ENCODE assay signal across 16 cellular contexts in genomic region chr11:86660011-86660595, GRCh38. TPM values are rescaled to one million over a fixed set of nuclear protein-coding genes. Genes with fewer than 3 reads are reported as not detected.
DNase-seq lines count a peak whose midpoint lies in the region; ATAC-seq and TF ChIP-seq lines count a peak whose summit lies in the region.
"Had no signal": no experiment of that assay in that cellular context is flagged by ENCODE, and none has a peak within 500 bp of the region (broad histone marks: within the 10 kb centered on the region; RNA-seq: fewer than 3 reads in every experiment).

No MANE protein-coding gene starts in this region.

- no peak for ATAC-seq in HG02798 (IDR thresholded peaks at IDR 0.05; ENCODE audit: poor library complexity, unreplicated experiment)
- ATAC-seq in GM21529 (IDR thresholded peaks at IDR 0.05; ENCODE audit: unreplicated experiment): no peak
- ATAC-seq: body of pancreas; stimulated activated memory B cell treated with anti-CD40 and anti-IgM and Interleukin-4, amounts not matched to agents 10 μg/mL and 1 μg/mL and 100 μg/mL, for 72 hours; T-cell had no signal

- intact Hi-C loops in A673 (cut with micrococcal nuclease; ENCODE audit: unreplicated experiment): no loop called here

- H4K8ac ChIP-seq in H9 (replicated peaks; ENCODE audit: insufficient read length, low read depth, low read length) (no peak overlapping the region), trophoblast cell (ENCODE audit: low read depth, low read length) (no peak overlapping the region)

- H3K79me2 ChIP-seq in H9 (ENCODE audit: insufficient read depth, low read length) (no peaks in the 10 kb centered on the region), trophoblast cell (ENCODE audit: control insufficient read depth, insufficient read depth, low read length, poor library complexity) (no peaks in the 10 kb centered on the region)

- H3K4me2 ChIP-seq in H9 (ENCODE audit: insufficient read depth, insufficient read length, low read length) (no peak overlapping the region), trophoblast cell (ENCODE audit: low read length) (no peak overlapping the region)

- no peak overlapping the region for H3K27ac Mint-ChIP-seq in H9
- H3K27ac Mint-ChIP-seq: activated T-helper 1 cell treated with anti-CD3 and anti-CD28 coated beads, Interleukin-12 subunit alpha, Interleukin-12 subunit beta, Interleukin-2, Interleukin-4 antibody, amounts not matched to agents 30 ng/mL and 10 ng/mL and 1 ng/mL, durations not matched to agents 14 hours and 24 hours and 36 hours; stimulated activated memory B cell treated with anti-CD40 and anti-IgM and Interleukin-4, amounts not matched to agents 10 μg/mL and 1 μg/mL and 100 μg/mL, for 72 hours; T-cell had no signal

- H3K27ac ChIP-seq in A673 (ENCODE audit: low read depth, low read length, poor library complexity, severe bottlenecking): no peak overlapping the region
- H3K27ac ChIP-seq in H9 (ENCODE audit: insufficient read length, low read depth, low read length): no peak overlapping the region
- H3K27ac ChIP-seq in trophoblast cell (ENCODE audit: low read depth, low read length): no peak overlapping the region
- H3K27ac ChIP-seq: body of pancreas had no signal

- H4K5ac ChIP-seq in H9 (ENCODE audit: insufficient read length, low read depth, low read length): no peak overlapping the region

- WGBS in H9 (ENCODE audit: extremely low coverage, insufficient read length, low lambda C conversion rate): no CpG with 5 or more reads among the region's 3 CpGs
- no CpG with 5 or more reads among the region's 3 CpGs for WGBS in trophoblast cell (ENCODE audit: extremely low coverage, insufficient coverage, insufficient read length)

- H2AFZ ChIP-seq in H9 (ENCODE audit: low read length) (no peak overlapping the region), trophoblast cell (ENCODE audit: insufficient read depth, low read length, poor library complexity) (no peak overlapping the region)

- no peaks in the 10 kb centered on the region for H3K4me1 Mint-ChIP-seq in H9
- H3K4me1 Mint-ChIP-seq: stimulated activated memory B cell treated with anti-CD40 and anti-IgM and Interleukin-4, amounts not matched to agents 10 μg/mL and 1 μg/mL and 100 μg/mL, for 72 hours; T-cell had no signal

- H3K9ac ChIP-seq in adipocyte (ENCODE audit: low read length) (no peak overlapping the region), H9 (ENCODE audit: extremely low read depth, insufficient read length, low read length) (no peak overlapping the region), trophoblast cell (ENCODE audit: low read length) (no peak overlapping the region)

- H4K91ac ChIP-seq in H9 (ENCODE audit: insufficient read length, low read depth, low read length) (no peak overlapping the region), trophoblast cell (ENCODE audit: low read depth, low read length) (no peak overlapping the region)

- H3K4me3 ChIP-seq in A673 (ENCODE audit: low read depth, low read length, poor library complexity, severe bottlenecking) (no peak overlapping the region), adipocyte (ENCODE audit: low read length) (no peak overlapping the region), fibroblast of villous mesenchyme (ENCODE audit: low read depth, low read length) (no peak overlapping the region), trophoblast cell (ENCODE audit: low read depth, low read length) (no peak overlapping the region)
- H3K4me3 ChIP-seq: body of pancreas had no signal

- H3K36me3 ChIP-seq in A673 (ENCODE audit: insufficient read depth, low read length, poor library complexity, severe bottlenecking) (no peaks in the 10 kb centered on the region), adipocyte (ENCODE audit: control insufficient read depth, insufficient read depth, low read length, severe bottlenecking) (peaks cover 15% of the 10 kb centered on the region), trophoblast cell (ENCODE audit: control insufficient read depth in 1 of 2, insufficient read depth in 2 of 2, low read length in 2 of 2) (no peaks in the 10 kb centered on the region)

- H3K23me2 ChIP-seq in H9 (ENCODE audit: insufficient read length, low read depth, low read length, poor library complexity, severe bottlenecking): no peaks in the 10 kb centered on the region

- CTCF ChIA-PET in A673 (lab: Charles Lee): interaction anchor here (1.1 kb wide), 1 partner anchor 52 kb away, joined by 6 read pairs; no protein-coding TSS in a partner anchor

- H3K9me3 ChIP-seq in A673 (ENCODE audit: low read depth, low read length, poor library complexity, severe bottlenecking) (no peaks in the 10 kb centered on the region), adipocyte (ENCODE audit: control insufficient read depth, low read length) (no peaks in the 10 kb centered on the region), H9 (ENCODE audit: control insufficient read depth, low read depth, low read length) (no peaks in the 10 kb centered on the region), trophoblast cell (ENCODE audit: insufficient read depth, low read depth, low read length) (no peaks in the 10 kb centered on the region)
- H3K9me3 ChIP-seq: body of pancreas had no signal

- H3K9me3 Mint-ChIP-seq in H9: peaks cover 3 to 4% of the 10 kb centered on the region in 2 experiments; a peak in 1 of 5 replicates

- H4K20me1 ChIP-seq in H9 (ENCODE audit: control insufficient read depth, insufficient read depth, insufficient read length): no peaks in the 10 kb centered on the region

- no peak overlapping the region for H4K12ac ChIP-seq in trophoblast cell (ENCODE audit: low read depth, low read length)

- DNase-seq in A673 (ENCODE audit: low spot score): peak; percentile 78
- peak; percentile 67 for DNase-seq in HT1080 (ENCODE audit: low read depth)
- DNase-seq in adipocyte (ENCODE audit: low read depth): peak; percentile 58
- DNase-seq in fibroblast of villous mesenchyme (ENCODE audit: low read depth): peak; percentile 50
- no peak for DNase-seq in H9
- no peak for DNase-seq in trophoblast cell
- DNase-seq: activated CD4-positive, alpha-beta T cell treated with anti-CD3 and anti-CD28 coated beads for 48 hours; body of pancreas; midbrain; NCI-H187 treated with DMSO at 0.1 percent for 48 hours; stimulated activated CD4-positive, alpha-beta T cell treated with anti-CD3 and anti-CD28 coated beads, Interleukin-2, amount 100 ng/mL, for 48 hours; T-cell had no signal

- no peaks in the 10 kb centered on the region for H3K36me3 Mint-ChIP-seq in H9 (ENCODE audit: insufficient read depth in 1 of 3, low read depth in 3 of 3)
- H3K36me3 Mint-ChIP-seq: stimulated activated memory B cell treated with anti-CD40 and anti-IgM and Interleukin-4, amounts not matched to agents 10 μg/mL and 1 μg/mL and 100 μg/mL, for 72 hours had no signal

- BruUV-seq in A673 (replicated peaks; lab: Mats Ljungman, UMichigan): no TSS peak

- H3K79me1 ChIP-seq in H9 (ENCODE audit: insufficient read depth, low read depth, low read length, poor library complexity, severe bottlenecking) (no peaks in the 10 kb centered on the region), trophoblast cell (ENCODE audit: low read length) (no peaks in the 10 kb centered on the region)

- POLR2A ChIA-PET in A673 (lab: Charles Lee; ENCODE audit: low non-redundant PET): interaction anchor here (0.6 kb wide), 1 partner anchor 10 kb away, joined by 3 read pairs; no protein-coding TSS in a partner anchor

- H3K14ac ChIP-seq in H9 (ENCODE audit: insufficient read depth, low read length) (no peak overlapping the region), trophoblast cell (ENCODE audit: low read length) (no peak overlapping the region)

- H2BK12ac ChIP-seq in H9 (ENCODE audit: insufficient read length, low read depth, low read length) (no peak overlapping the region), trophoblast cell (ENCODE audit: low read length) (no peak overlapping the region)

- H3K18ac ChIP-seq in H9 (ENCODE audit: insufficient read length, low read depth, low read length): no peak overlapping the region
- no peak overlapping the region for H3K18ac ChIP-seq in trophoblast cell (ENCODE audit: low read length)

- no peak overlapping the region for H3K4ac ChIP-seq in H9 (ENCODE audit: low read depth, low read length)
- H3K4ac ChIP-seq in trophoblast cell (ENCODE audit: low read depth, low read length): no peak overlapping the region

- no peak overlapping the region for H3K4me3 Mint-ChIP-seq in H9
- H3K4me3 Mint-ChIP-seq: activated T-helper 1 cell treated with anti-CD3 and anti-CD28 coated beads, Interleukin-12 subunit alpha, Interleukin-12 subunit beta, Interleukin-2, Interleukin-4 antibody, amounts not matched to agents 30 ng/mL and 10 ng/mL and 1 ng/mL, durations not matched to agents 14 hours and 24 hours and 36 hours; stimulated activated memory B cell treated with anti-CD40 and anti-IgM and Interleukin-4, amounts not matched to agents 10 μg/mL and 1 μg/mL and 100 μg/mL, for 72 hours; T-cell had no signal

- H3T11ph ChIP-seq in H9 (ENCODE audit: low read length): no peak overlapping the region

- H3K27me3 ChIP-seq in A673 (replicated peaks; ENCODE audit: insufficient read depth, low read depth, low read length, poor library complexity) (no peaks in the 10 kb centered on the region), adipocyte (replicated peaks; ENCODE audit: control insufficient read depth, insufficient read depth, low read length) (no peaks in the 10 kb centered on the region), H9 (ENCODE audit: insufficient read depth, low read length) (no peaks in the 10 kb centered on the region), trophoblast cell (ENCODE audit: insufficient read depth, low read length) (no peaks in the 10 kb centered on the region)
- H3K27me3 ChIP-seq: body of pancreas had no signal

- TF ChIP-seq CTCF in A673 (conservative IDR thresholded peaks at IDR 0.05; ENCODE audit: low read depth, low read length): no peak
- no peak for TF ChIP-seq CTCF in fibroblast of villous mesenchyme (IDR thresholded peaks at IDR 0.05; ENCODE audit: insufficient read depth, low read depth, low read length)
- no peak for TF ChIP-seq CTCF in H9 (conservative IDR thresholded peaks at IDR 0.05)

- H3K56ac ChIP-seq in H9 (ENCODE audit: insufficient read length, low read depth, low read length): no peak overlapping the region

- H2BK15ac ChIP-seq in H9 (ENCODE audit: low read depth, low read length): no peak overlapping the region

- H2BK20ac ChIP-seq in H9 (ENCODE audit: low read depth, low read length, poor library complexity, severe bottlenecking): no peak overlapping the region

- H3K23ac ChIP-seq in H9 (ENCODE audit: insufficient read length, low read depth, low read length): no peak overlapping the region
- H3K23ac ChIP-seq in trophoblast cell (ENCODE audit: low read length): no peak overlapping the region

- no peaks in the 10 kb centered on the region; the same call in 1 of the 2 replicates for H3K27me3 Mint-ChIP-seq in H9 (ENCODE audit: low read depth)

- peaks cover 11% of the 10 kb centered on the region for H3K4me1 ChIP-seq in A673 (ENCODE audit: insufficient read depth, low read length, poor library complexity, severe bottlenecking)
- H3K4me1 ChIP-seq in adipocyte (ENCODE audit: control insufficient read depth, insufficient read depth, low read length): peaks cover 28% of the 10 kb centered on the region
- H3K4me1 ChIP-seq in H9 (ENCODE audit: insufficient read depth, low read length): no peaks in the 10 kb centered on the region
- no peaks in the 10 kb centered on the region for H3K4me1 ChIP-seq in trophoblast cell (ENCODE audit: control insufficient read depth in 1 of 2, insufficient read depth in 2 of 2, low read length in 2 of 2)
- H3K4me1 ChIP-seq: body of pancreas had no signal

- no peak overlapping the region for H2BK120ac ChIP-seq in H9 (ENCODE audit: low read depth, low read length, poor library complexity, severe bottlenecking)
- no peak overlapping the region for H2BK120ac ChIP-seq in trophoblast cell (ENCODE audit: insufficient read depth, low read length, poor library complexity)

- H2BK5ac ChIP-seq in H9 (ENCODE audit: insufficient read length, low read length) (no peak overlapping the region), trophoblast cell (ENCODE audit: low read depth, low read length, poor library complexity) (no peak overlapping the region)

- H2AK5ac ChIP-seq in H9 (ENCODE audit: insufficient read length, low read length) (no peak overlapping the region), trophoblast cell (ENCODE audit: low read length) (no peak overlapping the region)

RNA-seq across cellular contexts. Expression of gene ME3, which starts 12.3 kb away (rescaled TPM):
- total RNA-seq in A673 (2021): 6.9 and 7.6 TPM in 2 replicates
- total RNA-seq in HT1080 (2014; rRNA removed; shearing (Covaris generic)): 0.24 TPM in 1 of 2 replicates, not detected in the other
- not detected in 2 replicates for polyA plus RNA-seq in HT1080 (2015; cell fraction: cytosol; rRNA removed)
- polyA plus RNA-seq in HT1080 (2015; cell fraction: nucleus; rRNA removed): 0.53 and 0.80 TPM in 2 replicates
- total RNA-seq in fibroblast of villous mesenchyme: 19.9 and 27.4 TPM in 2 replicates
- total RNA-seq in H9 (2021): 2.2 and 2.8 TPM in 2 replicates
- polyA plus RNA-seq in trophoblast cell (2013): 2.0 and 2.3 TPM in 2 replicates

Comparison
In these comparisons a context has a peak if more than half of its experiments do, and no peak if none do; other contexts are left out.
1. DNase-seq: peak in A673 (single experiment), HT1080 (single experiment), adipocyte (single experiment) and fibroblast of villous mesenchyme (single experiment); none in H9 (single experiment) and trophoblast cell (0 of 2).